30 cellular contexts compared by ENCODE assay signal in the genomic region with DNA sequence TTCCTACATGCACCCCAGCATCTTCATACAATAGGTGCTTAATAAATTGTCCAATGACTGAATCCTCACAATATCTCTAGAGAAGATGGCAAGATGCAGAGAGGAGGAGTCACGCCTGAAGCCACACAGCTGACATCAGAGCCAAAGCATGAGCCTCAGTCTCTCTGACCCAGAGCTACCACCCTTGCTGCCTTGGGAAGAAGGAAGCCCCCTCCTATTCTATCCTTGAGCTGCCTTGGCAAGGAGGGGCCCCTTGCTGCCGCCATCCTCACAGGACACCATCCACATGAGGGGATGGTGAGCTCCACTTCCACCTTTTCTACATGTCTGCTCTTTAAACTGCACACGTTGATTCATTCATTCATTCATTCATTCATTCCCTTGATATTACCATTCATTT. TPM values are rescaled to one million over a fixed set of nuclear protein-coding genes. Genes with fewer than 3 reads are reported as not detected.
"Had no signal": no experiment of that assay in that cellular context is flagged by ENCODE, and none has a peak within 500 bp of the region (broad histone marks: within the 10 kb centered on the region; RNA-seq: fewer than 3 reads in every experiment).

No MANE protein-coding gene starts in this region.

- H3K36me3 ChIP-seq: colonic mucosa, gastrocnemius medialis had no signal

- H3K4me1 ChIP-seq: body of pancreas, colonic mucosa, foreskin keratinocyte, gastrocnemius medialis had no signal

- H3K27ac ChIP-seq: body of pancreas, colonic mucosa, dorsolateral prefrontal cortex, foreskin keratinocyte, gastrocnemius medialis had no signal

- DNase-seq: activated CD4-positive, alpha-beta memory T cell treated with anti-CD3 and anti-CD28 coated beads for 36 hours; activated CD4-positive, alpha-beta T cell treated with anti-CD3 and anti-CD28 coated beads for 36 hours; activated CD4-positive, alpha-beta T cell treated with anti-CD3 and anti-CD28 coated beads, Interleukin-2, amount 10 ng/mL, durations not matched to agents 24 days and 14 days; activated CD4-positive, CD25-positive, alpha-beta regulatory T cell; activated CD4-positive, CD25-positive, alpha-beta regulatory T cell treated with anti-CD3 and anti-CD28 coated beads, Interleukin-2, amount 50 U/mL, for 72 hours; activated CD8-positive, alpha-beta T cell treated with anti-CD3 and anti-CD28 coated beads, Interleukin-2, amount 10 ng/mL, durations not matched to agents 7 days and 5 days; activated effector memory CD4-positive, alpha-beta T cell treated with Interleukin-2 at 50 U/mL for 16 hours; activated gamma-delta T cell treated with Interleukin-2 at 50 U/mL for 16 hours; activated naive CD4-positive, alpha-beta T cell treated with anti-CD3 and anti-CD28 coated beads, Interleukin-2, amount 50 U/mL, for 16 hours; activated naive CD4-positive, alpha-beta T cell treated with Interleukin-2 at 50 U/mL for 16 hours; activated T-cell treated with anti-CD3 and anti-CD28 coated beads, Interleukin-2, amount 50 U/mL, for 4 hours; amygdala; aorta; body of pancreas; central memory CD4-positive, alpha-beta T cell; cerebellar nuclear complex; colonic mucosa; dorsolateral prefrontal cortex; effector memory CD4-positive, alpha-beta T cell; endodermal cell; foreskin keratinocyte; gastrocnemius medialis; glutamatergic neuron; T-helper 1 cell; T-helper 17 cell; T1000 had no signal

- H3K9me3 ChIP-seq: body of pancreas, colonic mucosa, gastrocnemius medialis had no signal

- H3K27me3 ChIP-seq: body of pancreas, colonic mucosa, foreskin keratinocyte had no signal

- H3K4me3 ChIP-seq: body of pancreas, colonic mucosa, dorsolateral prefrontal cortex, gastrocnemius medialis had no signal

- ATAC-seq: activated CD4-positive, alpha-beta T cell treated with anti-CD3 and anti-CD28 coated beads for 36 hours; activated CD8-positive, alpha-beta T cell treated with anti-CD3 and anti-CD28 coated beads, Interleukin-2, amount 10 ng/mL, durations not matched to agents 7 days and 5 days; activated T-cell treated with anti-CD3 and anti-CD28 coated beads, Interleukin-2, amount 50 U/mL, for 4 hours; activated T-helper 17 cell treated with anti-CD3 and anti-CD28 coated beads, Interleukin-2, amount 50 U/mL, for 72 hours; body of pancreas; esophagus mucosa; foreskin keratinocyte; gastrocnemius medialis; T-helper 17 cell had no signal

RNA-seq across cellular contexts. Expression of a gene that starts 37.0 kb away (rescaled TPM):
- total RNA-seq: activated CD4-positive, alpha-beta memory T cell treated with anti-CD3 and anti-CD28 coated beads for 36 hours; activated CD4-positive, alpha-beta T cell treated with anti-CD3 and anti-CD28 coated beads for 36 hours; activated CD4-positive, alpha-beta T cell treated with anti-CD3 and anti-CD28 coated beads, Interleukin-2, amount 10 ng/mL, durations not matched to agents 24 days and 14 days; activated CD8-positive, alpha-beta T cell treated with anti-CD3 and anti-CD28 coated beads, Interleukin-2, amount 10 ng/mL, durations not matched to agents 7 days and 5 days; activated T-cell treated with anti-CD3 and anti-CD28 coated beads, Interleukin-2, amount 50 U/mL, for 4 hours; activated T-helper 17 cell treated with anti-CD3 and anti-CD28 coated beads, Interleukin-2, amount 50 U/mL, for 72 hours; aorta; body of pancreas; colonic mucosa; dorsolateral prefrontal cortex; endodermal cell; epithelial cell of proximal tubule; esophagus mucosa; foreskin keratinocyte; gastrocnemius medialis; T-helper 17 cell had no signal
- polyA plus RNA-seq: adipose tissue, aorta, foreskin keratinocyte had no signal

RNA-seq across cellular contexts. Expression of a gene that starts 54.9 kb away (rescaled TPM):
- total RNA-seq: activated CD4-positive, alpha-beta memory T cell treated with anti-CD3 and anti-CD28 coated beads for 36 hours; activated CD4-positive, alpha-beta T cell treated with anti-CD3 and anti-CD28 coated beads for 36 hours; activated CD4-positive, alpha-beta T cell treated with anti-CD3 and anti-CD28 coated beads, Interleukin-2, amount 10 ng/mL, durations not matched to agents 24 days and 14 days; activated CD8-positive, alpha-beta T cell treated with anti-CD3 and anti-CD28 coated beads, Interleukin-2, amount 10 ng/mL, durations not matched to agents 7 days and 5 days; activated T-cell treated with anti-CD3 and anti-CD28 coated beads, Interleukin-2, amount 50 U/mL, for 4 hours; activated T-helper 17 cell treated with anti-CD3 and anti-CD28 coated beads, Interleukin-2, amount 50 U/mL, for 72 hours; epithelial cell of proximal tubule; T-helper 17 cell had no signal
- polyA plus RNA-seq: aorta had no signal
